21 cellular contexts compared by ENCODE assay signal in the genomic region with DNA sequence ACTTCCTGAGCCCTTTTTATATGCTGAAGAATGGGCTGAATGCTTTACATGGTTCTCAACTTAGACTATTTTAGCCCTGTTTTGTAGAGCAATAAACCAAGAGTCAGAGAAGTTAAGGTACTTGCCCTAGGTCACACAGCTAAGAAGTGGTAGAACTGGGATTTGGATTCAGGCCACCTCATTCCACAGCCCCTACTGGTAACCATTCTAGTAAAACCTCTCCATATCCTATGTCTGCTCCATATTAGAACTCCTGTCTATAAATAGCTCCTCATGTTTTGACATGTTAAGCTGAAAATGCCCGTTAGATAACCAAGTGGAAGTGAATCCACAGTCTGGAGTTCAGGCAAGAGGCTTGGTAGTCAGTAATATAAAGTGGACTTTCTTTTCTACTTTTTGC.
DNase-seq lines count a peak whose midpoint lies in the region; ATAC-seq and TF ChIP-seq lines count a peak whose summit lies in the region.
"Had no signal": no experiment of that assay in that cellular context is flagged by ENCODE, and none has a peak within 500 bp of the region (broad histone marks: within the 10 kb centered on the region; RNA-seq: fewer than 3 reads in every experiment).

No MANE protein-coding gene starts in this region.

- H3K27me3 ChIP-seq in mammary epithelial cell (ENCODE audit: insufficient read depth, low read length) (no peaks in the 10 kb centered on the region), foreskin keratinocyte (no peaks in the 10 kb centered on the region)
- H3K27me3 ChIP-seq: BLaER1 treated with 17β-estradiol and CSF1 and Interleukin-3, amounts not matched to agents 10 nM and 100 nM had no signal

- peaks cover 3% of the 10 kb centered on the region for H3K36me3 ChIP-seq in mammary epithelial cell (ENCODE audit: insufficient read depth, low read length)

- dilution Hi-C loops in mammary epithelial cell (cut with HindIII; ENCODE audit: low sequenced_read_pairs): loop anchor here (5.0 kb wide), 1 partner anchor 93 kb away; no protein-coding TSS in a partner anchor

- in situ Hi-C loops in mammary epithelial cell (cut with MboI; ENCODE audit: low sequenced_read_pairs in 2 of 2): no loop called here

- H3K27ac Mint-ChIP-seq in activated naive CD4-positive, alpha-beta T cell treated with anti-CD3 and anti-CD28 coated beads for 36 hours: no peak overlapping the region

- H3K9me3 ChIP-seq in mammary epithelial cell (replicated peaks; ENCODE audit: insufficient read depth, low read length): no peaks in the 10 kb centered on the region
- H3K9me3 ChIP-seq: BLaER1 treated with 17β-estradiol and CSF1 and Interleukin-3, amounts not matched to agents 10 nM and 100 nM had no signal

- whole genome bisulfite sequencing in mammary epithelial cell (ENCODE audit: low coverage, missing lambda C conversion rate): 18% methylated on average over 1 of the region's 1 CpG

- no peak overlapping the region for H3K4me2 ChIP-seq in mammary epithelial cell (ENCODE audit: insufficient read depth, low read depth, low read length)
- H3K4me2 ChIP-seq: BLaER1 treated with 17β-estradiol and CSF1 and Interleukin-3, amounts not matched to agents 10 nM and 100 nM had no signal

- DNase-seq in NCI-H2171 treated with DMSO at 0.1 percent for 48 hours (lab: John Stamatoyannopoulos, UW) (peak; percentile 8), NCI-H2171 (lab: John Stamatoyannopoulos, UW) (no peak), mammary epithelial cell (peak; percentile 16), foreskin keratinocyte (peak; percentile 35 to 68)
- no peak for DNase-seq in activated naive CD4-positive, alpha-beta T cell treated with anti-CD3 and anti-CD28 coated beads for 36 hours
- DNase-seq: 8988T; CD4-positive, alpha-beta memory T cell; GDM1; IMR-90; NCI-H1417; NCI-H1694 treated with DMSO at 0.1 percent for 48 hours; NCI-H2081 treated with DMSO at 0.1 percent for 48 hours; NCI-H446 treated with DMSO at 0.1 percent for 48 hours; NCI-H526 treated with DMSO at 0.1 percent for 48 hours; PC-3; RPMI8226; SHP77 treated with DMSO at 0.1 percent for 48 hours had no signal

- H3K9ac ChIP-seq in mammary epithelial cell (ENCODE audit: insufficient read depth, low read length): no peak overlapping the region
- H3K9ac ChIP-seq: BLaER1 treated with 17β-estradiol and CSF1 and Interleukin-3, amounts not matched to agents 10 nM and 100 nM had no signal

- H3K79me2 ChIP-seq in mammary epithelial cell (ENCODE audit: insufficient read depth, low read length): no peaks in the 10 kb centered on the region

- no peak overlapping the region for H3K27ac ChIP-seq in mammary epithelial cell (ENCODE audit: insufficient read depth, low read depth, low read length)
- no peak overlapping the region for H3K27ac ChIP-seq in foreskin keratinocyte
- H3K27ac ChIP-seq: BLaER1 treated with 17β-estradiol and CSF1 and Interleukin-3, amounts not matched to agents 10 nM and 100 nM had no signal

- H3K4me1 ChIP-seq in mammary epithelial cell (ENCODE audit: insufficient read depth, low read length): peaks cover 9% of the 10 kb centered on the region
- H3K4me1 ChIP-seq in foreskin keratinocyte: no peaks in the 10 kb centered on the region
- H3K4me1 ChIP-seq: BLaER1 treated with 17β-estradiol and CSF1 and Interleukin-3, amounts not matched to agents 10 nM and 100 nM had no signal

- no peak for TF ChIP-seq CTCF in mammary epithelial cell (conservative IDR thresholded peaks at IDR 0.05 in 1 of 2, IDR thresholded peaks at IDR 0.05 in 1 of 2; ENCODE audit: extremely low read depth in 1 of 2, insufficient read depth in 1 of 2, low read depth in 1 of 2, low read length in 2 of 2)
- peak; percentile 3 for TF ChIP-seq CTCF in foreskin keratinocyte (conservative IDR thresholded peaks at IDR 0.05)

- H3K4me3 Mint-ChIP-seq in activated naive CD4-positive, alpha-beta T cell treated with anti-CD3 and anti-CD28 coated beads for 36 hours: no peak overlapping the region
- H3K4me3 Mint-ChIP-seq: CD4-positive, alpha-beta memory T cell had no signal

- no peaks in the 10 kb centered on the region for H3K9me3 Mint-ChIP-seq in activated naive CD4-positive, alpha-beta T cell treated with anti-CD3 and anti-CD28 coated beads for 36 hours
- H3K9me3 Mint-ChIP-seq: CD4-positive, alpha-beta memory T cell had no signal

- ATAC-seq in foreskin keratinocyte (peak; percentile 41), HG02885 (IDR thresholded peaks at IDR 0.05; ENCODE audit: poor library complexity, unreplicated experiment) (no peak), esophagus mucosa (no peak)
- ATAC-seq: PC-3, SK-N-SH treated with all-trans-retinoic acid at 6 μM for 48 hours had no signal

- no peak overlapping the region for H2AFZ ChIP-seq in mammary epithelial cell (ENCODE audit: low read depth, low read length)

- H3K36me3 Mint-ChIP-seq in activated naive CD4-positive, alpha-beta T cell treated with anti-CD3 and anti-CD28 coated beads for 36 hours (ENCODE audit: low read depth): no peaks in the 10 kb centered on the region

- no peak overlapping the region for H3K4me3 ChIP-seq in mammary epithelial cell (replicated peaks in 1 of 3; ENCODE audit: insufficient read depth in 1 of 3, low read depth in 2 of 3, low read length in 3 of 3)
- H3K4me3 ChIP-seq: BLaER1 treated with 17β-estradiol and CSF1 and Interleukin-3, amounts not matched to agents 10 nM and 100 nM had no signal

- H4K20me1 ChIP-seq in mammary epithelial cell (ENCODE audit: insufficient read depth, low read length): no peaks in the 10 kb centered on the region
- H4K20me1 ChIP-seq: BLaER1 treated with 17β-estradiol and CSF1 and Interleukin-3, amounts not matched to agents 10 nM and 100 nM had no signal

- no peaks in the 10 kb centered on the region for H3K4me1 Mint-ChIP-seq in activated naive CD4-positive, alpha-beta T cell treated with anti-CD3 and anti-CD28 coated beads for 36 hours (ENCODE audit: low read depth)
- H3K4me1 Mint-ChIP-seq: CD4-positive, alpha-beta memory T cell had no signal

- no peaks in the 10 kb centered on the region for H3K27me3 Mint-ChIP-seq in activated naive CD4-positive, alpha-beta T cell treated with anti-CD3 and anti-CD28 coated beads for 36 hours (ENCODE audit: low read depth)
- H3K27me3 Mint-ChIP-seq: CD4-positive, alpha-beta memory T cell had no signal

- BruUV-seq in mammary epithelial cell (replicated peaks; lab: Mats Ljungman, UMichigan): no TSS peak

- intact Hi-C loops in mammary epithelial cell (cut with micrococcal nuclease): no loop called here
- intact Hi-C loops in activated naive CD4-positive, alpha-beta T cell treated with anti-CD3 and anti-CD28 coated beads for 36 hours (cut with micrococcal nuclease): no loop called here

- CTCF ChIA-PET in mammary epithelial cell (lab: Charles Lee; ENCODE audit: low non-redundant PET): no interaction called here
- CTCF ChIA-PET in activated naive CD4-positive, alpha-beta T cell treated with anti-CD3 and anti-CD28 coated beads for 36 hours (lab: Charles Lee): interaction anchor here (0.6 kb wide), 1 partner anchor 140 kb away, joined by 4 read pairs; no protein-coding TSS in a partner anchor

Comparison
In these comparisons a context has a peak if more than half of its experiments do, and no peak if none do; other contexts are left out.
1. DNase-seq: peak in NCI-H2171 treated with DMSO at 0.1 percent for 48 hours (single experiment), mammary epithelial cell (single experiment) and foreskin keratinocyte (2 of 2); none in NCI-H2171 (single experiment) and activated naive CD4-positive, alpha-beta T cell treated with anti-CD3 and anti-CD28 coated beads for 36 hours (single experiment).